Comparison of ENCODE assay signal across 8 cellular contexts in the genomic region with DNA sequence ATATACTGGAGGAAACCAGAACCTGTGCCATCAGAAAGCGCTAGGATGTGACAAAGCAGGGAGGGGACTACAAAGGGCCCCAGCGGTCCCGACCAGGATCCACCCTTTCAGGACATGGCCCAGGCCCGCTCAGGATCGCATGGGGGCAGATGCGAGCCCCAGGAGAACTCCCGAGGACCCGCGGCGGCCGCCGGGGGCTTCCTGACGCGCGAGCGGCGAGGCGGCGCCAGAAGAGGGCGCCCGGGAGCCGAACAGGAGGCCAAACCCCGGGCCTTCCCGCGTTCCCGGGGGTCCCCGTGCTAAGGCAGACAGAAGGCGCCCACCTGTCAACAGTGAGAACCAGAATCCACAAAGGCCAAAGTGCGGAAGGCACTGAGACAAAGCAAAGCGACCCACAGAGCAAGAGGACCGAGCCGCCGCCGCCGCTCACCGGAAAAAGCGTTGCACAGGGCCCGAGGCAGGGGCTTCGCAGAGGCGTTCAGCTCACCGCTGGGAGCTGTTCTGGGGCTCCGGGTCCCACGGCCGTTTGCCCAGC. TPM values are rescaled to one million over a fixed set of nuclear protein-coding genes. Genes with fewer than 3 reads are reported as not detected.
DNase-seq lines count a peak whose midpoint lies in the region; ATAC-seq, FAIRE-seq and TF ChIP-seq lines count a peak whose summit lies in the region.

No MANE protein-coding gene starts in this region.

- peaks cover 11% of the 10 kb centered on the region for H3K27me3 ChIP-seq in DND-41 (ENCODE audit: insufficient read depth, low read length, poor library complexity)
- peaks cover 23% of the 10 kb centered on the region; the same call in 1 of the 2 replicates for H3K27me3 ChIP-seq in KMS-11 (ENCODE audit: insufficient read depth, low read depth)
- H3K27me3 ChIP-seq in iPS DF 6.9 (ENCODE audit: control insufficient read depth, insufficient read depth, low read length): no peaks in the 10 kb centered on the region
- no peaks in the 10 kb centered on the region for H3K27me3 ChIP-seq in small intestine (ENCODE audit: control insufficient read depth in 2 of 2, insufficient read depth in 2 of 2, low read length in 2 of 2)

- ATAC-seq in DND-41 (ENCODE audit: insufficient read depth, low read depth) (peak; percentile 98), T-helper 17 cell (peak; percentile 61), HG02610 (IDR thresholded peaks at IDR 0.05; ENCODE audit: unreplicated experiment) (no peak), GM19023 (IDR thresholded peaks at IDR 0.05; ENCODE audit: unreplicated experiment) (no peak)

- H3K4me1 Mint-ChIP-seq in T-helper 17 cell: peaks cover 13% of the 10 kb centered on the region

- H3K4me3 ChIP-seq in DND-41 (ENCODE audit: low read depth in 1 of 2, low read length in 2 of 2): no peak overlapping the region; a peak in 1 of 4 replicates
- no peak overlapping the region for H3K4me3 ChIP-seq in KMS-11 (IDR thresholded peaks at IDR 0.05; ENCODE audit: insufficient read depth, low read depth, low read length)
- no peak overlapping the region; the same call in 1 of the 2 replicates for H3K4me3 ChIP-seq in iPS DF 6.9 (ENCODE audit: low read length)
- H3K4me3 ChIP-seq in small intestine (ENCODE audit: low read depth in 1 of 2, low read length in 2 of 2): peak overlapping the region in 1 of 2 donors; percentile 14

- H3K36me3 Mint-ChIP-seq in T-helper 17 cell (ENCODE audit: low read depth): no peaks in the 10 kb centered on the region

- H3K4me1 ChIP-seq in DND-41 (ENCODE audit: insufficient read depth, low read length) (peaks cover 14% of the 10 kb centered on the region), KMS-11 (ENCODE audit: low read depth, poor library complexity, severe bottlenecking) (no peaks in the 10 kb centered on the region), iPS DF 6.9 (ENCODE audit: control insufficient read depth, insufficient read depth, low read length) (no peaks in the 10 kb centered on the region), small intestine (ENCODE audit: control insufficient read depth in 2 of 2, insufficient read depth in 1 of 2, low read depth in 1 of 2, low read length in 1 of 2) (no peaks in the 10 kb centered on the region)

- no peaks in the 10 kb centered on the region for H4K20me1 ChIP-seq in DND-41 (ENCODE audit: insufficient read depth, low read length)
- H4K20me1 ChIP-seq in KMS-11 (ENCODE audit: insufficient read depth): no peaks in the 10 kb centered on the region

- H3K27me3 Mint-ChIP-seq in T-helper 17 cell: no peaks in the 10 kb centered on the region

- no peak for FAIRE-seq in small intestine (lab: Jason Lieb, UNC)

- DNase-seq in DND-41 (peak; percentile 76), T-helper 17 cell (peak; percentile 58 to 66 (median 65)), anterior cingulate cortex (lab: John Stamatoyannopoulos, UW) (peak in 33 of 58 donors; percentile 0 to 48 (median 11)), iPS DF 6.9 (ENCODE audit: low read depth, low spot score) (peak; percentile 45), small intestine (peak; percentile 26)

- H3K79me2 ChIP-seq in DND-41 (ENCODE audit: insufficient read depth, low read length): no peaks in the 10 kb centered on the region
- H3K79me2 ChIP-seq in KMS-11 (ENCODE audit: insufficient read depth, low read depth): no peaks in the 10 kb centered on the region

- H3K27ac ChIP-seq in DND-41 (ENCODE audit: low read length): no peak overlapping the region
- H3K27ac ChIP-seq in KMS-11: no peak overlapping the region
- no peak overlapping the region for H3K27ac ChIP-seq in iPS DF 6.9 (ENCODE audit: low read length)
- peak overlapping the region in 1 of 2 donors; percentile 70 for H3K27ac ChIP-seq in small intestine (ENCODE audit: low read depth in 1 of 2, low read length in 1 of 2)

- peak overlapping the region; percentile 94 for H3K27ac Mint-ChIP-seq in T-helper 17 cell

- H3K4me2 ChIP-seq in DND-41 (ENCODE audit: insufficient read depth, low read length) (peak overlapping the region; percentile 56; the same call in 1 of the 2 replicates), KMS-11 (peak overlapping the region; percentile 12; the same call in 1 of the 2 replicates)

- H3K9me3 ChIP-seq in DND-41 (ENCODE audit: insufficient read depth, low read length, severe bottlenecking) (no peaks in the 10 kb centered on the region), T-helper 17 cell (ENCODE audit: control insufficient read depth, low read length, poor library complexity, severe bottlenecking) (no peaks in the 10 kb centered on the region), iPS DF 6.9 (ENCODE audit: control insufficient read depth, insufficient read depth, low read length) (no peaks in the 10 kb centered on the region), small intestine (ENCODE audit: control insufficient read depth, low read depth) (no peaks in the 10 kb centered on the region)

- H2AFZ ChIP-seq in DND-41 (ENCODE audit: low read depth, low read length) (0 out of 2 replicates have a peak overlapping the region, but pooled peaks have one; percentile 52), KMS-11 (ENCODE audit: low read depth) (peak overlapping the region; percentile 14; the same call in 1 of the 2 replicates)

- no CpG with 5 or more reads among the region's 44 CpGs for WGBS in iPS DF 6.9 (ENCODE audit: insufficient coverage, insufficient read length)
- WGBS in small intestine, 3 donors: 1 to 30% (median 16%) methylated on average over 21 to 44 of the region's 44 CpGs

- H3K9ac ChIP-seq in DND-41 (ENCODE audit: low read depth, low read length): no peak overlapping the region
- no peak overlapping the region for H3K9ac ChIP-seq in KMS-11

- H3K4me3 Mint-ChIP-seq in T-helper 17 cell: peak overlapping the region; percentile 85

- H3K36me3 ChIP-seq in DND-41 (ENCODE audit: insufficient read depth, low read length): no peaks in the 10 kb centered on the region
- no peaks in the 10 kb centered on the region for H3K36me3 ChIP-seq in KMS-11 (ENCODE audit: insufficient read depth)
- no peaks in the 10 kb centered on the region for H3K36me3 ChIP-seq in iPS DF 6.9 (ENCODE audit: control insufficient read depth, insufficient read depth, low read length)
- H3K36me3 ChIP-seq in small intestine (ENCODE audit: control insufficient read depth in 2 of 2, insufficient read depth in 2 of 2, low read length in 2 of 2): no peaks in the 10 kb centered on the region

- TF ChIP-seq CTCF in DND-41 (IDR thresholded peaks at IDR 0.05; ENCODE audit: borderline replicate concordance, extremely low read depth, low read length, poor library complexity, severe bottlenecking): peak; percentile 74
- peak; percentile 45 for TF ChIP-seq CTCF in KMS-11 (conservative IDR thresholded peaks at IDR 0.05; ENCODE audit: low read depth, low read length)

RNA-seq across cellular contexts. Expression of gene OPN1LW, which starts 7.3 kb away (rescaled TPM):
- total RNA-seq in T-helper 17 cell: not detected
- polyA plus RNA-seq in small intestine: not detected

RNA-seq across cellular contexts. Expression of gene MECP2, which starts 39.2 kb away (rescaled TPM):
- total RNA-seq in T-helper 17 cell: 100 to 1,000 TPM; 148 to 160 TPM
- 10 to 100 TPM in 2 of 3 donors, 1 to 10 TPM in 1; 9.4 to 14.7 (median 11.1) TPM for polyA plus RNA-seq in small intestine

RNA-seq across cellular contexts. Expression of gene OPN1MW, which starts 45.7 kb away (rescaled TPM):
- total RNA-seq in T-helper 17 cell: not detected
- not detected for polyA plus RNA-seq in small intestine

Comparison
In these comparisons a context has a peak if more than half of its experiments do, and no peak if none do; other contexts are left out.
1. ATAC-seq: peak in DND-41 (single experiment) and T-helper 17 cell (single experiment); none in HG02610 (single experiment) and GM19023 (single experiment).
2. DNase-seq: peak in every context shown above with its lines; median percentile 76 in DND-41; 65 in T-helper 17 cell; 45 in iPS DF 6.9; 26 in small intestine; 11 in anterior cingulate cortex.